ENCODE assay signal across 8 cellular contexts in genomic region chr17:17494499-17495447, GRCh38. TPM values are rescaled to one million over a fixed set of nuclear protein-coding genes. Genes with fewer than 3 reads are reported as not detected.
DNase-seq lines count a peak whose midpoint lies in the region; ATAC-seq and TF ChIP-seq lines count a peak whose summit lies in the region.

No MANE protein-coding gene starts in this region.

- H3K36me3 Mint-ChIP-seq in activated CD4-positive, alpha-beta T cell treated with anti-CD3 and anti-CD28 coated beads for 36 hours (ENCODE audit: low read depth), result peaks cover 7% of the 10 kb centered on the region
- peaks cover 28% of the 10 kb centered on the region for H3K36me3 Mint-ChIP-seq in activated T-helper 17 cell treated with anti-CD3 and anti-CD28 coated beads, Interleukin-2, amount 50 U/mL, for 72 hours (ENCODE audit: low read depth)

- H3K27me3 Mint-ChIP-seq in activated CD4-positive, alpha-beta T cell treated with anti-CD3 and anti-CD28 coated beads for 36 hours, result peaks cover 5% of the 10 kb centered on the region
- H3K27me3 Mint-ChIP-seq in activated T-helper 17 cell treated with anti-CD3 and anti-CD28 coated beads, Interleukin-2, amount 50 U/mL, for 72 hours, result peaks cover 4% of the 10 kb centered on the region

- H3K9me3 Mint-ChIP-seq in activated CD4-positive, alpha-beta T cell treated with anti-CD3 and anti-CD28 coated beads for 36 hours (ENCODE audit: low read depth), result no peaks in the 10 kb centered on the region
- H3K9me3 Mint-ChIP-seq in activated T-helper 17 cell treated with anti-CD3 and anti-CD28 coated beads, Interleukin-2, amount 50 U/mL, for 72 hours, result no peaks in the 10 kb centered on the region

- peak overlapping the region; percentile 49 for H3K27ac ChIP-seq in parathyroid adenoma

- peak overlapping the region; percentile 5 for H3K4me3 ChIP-seq in parathyroid adenoma (ENCODE audit: low read depth, low read length)

- no peak for ATAC-seq in activated CD4-positive, alpha-beta T cell treated with anti-CD3 and anti-CD28 coated beads for 36 hours
- no peak for ATAC-seq in activated T-helper 17 cell treated with anti-CD3 and anti-CD28 coated beads, Interleukin-2, amount 50 U/mL, for 72 hours (replicated peaks)
- ATAC-seq in Right ventricle myocardium inferior, result peak; percentile 3
- ATAC-seq in HG03139 (IDR thresholded peaks at IDR 0.05; ENCODE audit: unreplicated experiment), result no peak
- ATAC-seq in GM19397 (IDR thresholded peaks at IDR 0.05; ENCODE audit: unreplicated experiment), result no peak

- peak overlapping the region; percentile 99 for H2AFZ ChIP-seq in parathyroid adenoma

- no peaks in the 10 kb centered on the region for H3K36me3 ChIP-seq in parathyroid adenoma (ENCODE audit: control insufficient read depth, insufficient read depth, low read length)

- POLR2A ChIA-PET in activated CD4-positive, alpha-beta T cell treated with anti-CD3 and anti-CD28 coated beads for 36 hours (lab: Charles Lee), result interaction anchor here (0.6 kb wide), 1 partner anchor 27 kb away, joined by 3 read pairs; no protein-coding TSS in a partner anchor

- no peak overlapping the region for H3K27ac Mint-ChIP-seq in activated CD4-positive, alpha-beta T cell treated with anti-CD3 and anti-CD28 coated beads for 36 hours
- no peak overlapping the region for H3K27ac Mint-ChIP-seq in activated T-helper 17 cell treated with anti-CD3 and anti-CD28 coated beads, Interleukin-2, amount 50 U/mL, for 72 hours

- no peak overlapping the region for H3K9ac ChIP-seq in parathyroid adenoma

- no peak for TF ChIP-seq CTCF in parathyroid adenoma (IDR thresholded peaks at IDR 0.05)

- no peaks in the 10 kb centered on the region for H3K27me3 ChIP-seq in parathyroid adenoma (ENCODE audit: control insufficient read depth, insufficient read depth, low read length)

- peak overlapping the region; percentile 95 for H3K4me2 ChIP-seq in parathyroid adenoma (ENCODE audit: low read length)

- H3K4me1 ChIP-seq in parathyroid adenoma, result peaks cover 9% of the 10 kb centered on the region

- peak; percentile 54 for DNase-seq in activated CD4-positive, alpha-beta T cell treated with anti-CD3 and anti-CD28 coated beads for 36 hours
- no peak for DNase-seq in activated CD4-positive, alpha-beta T cell treated with anti-CD3 and anti-CD28 coated beads for 1 hour
- DNase-seq in Right ventricle myocardium inferior (ENCODE audit: missing footprints) (peak; percentile 79), NCI-H774 (lab: John Stamatoyannopoulos, UW) (no peak)

- H3K4me3 Mint-ChIP-seq in activated CD4-positive, alpha-beta T cell treated with anti-CD3 and anti-CD28 coated beads for 36 hours, result peak overlapping the region; percentile 56
- peak overlapping the region; percentile 82 for H3K4me3 Mint-ChIP-seq in activated T-helper 17 cell treated with anti-CD3 and anti-CD28 coated beads, Interleukin-2, amount 50 U/mL, for 72 hours

- intact Hi-C loops in activated CD4-positive, alpha-beta T cell treated with anti-CD3 and anti-CD28 coated beads for 36 hours (cut with DNase I, micrococcal nuclease), result no loop called here
- intact Hi-C loops in Right ventricle myocardium inferior (cut with DNase I), result loop anchor here (5.0 kb wide), 2 partner anchors 58 to 148 kb away; no protein-coding TSS in a partner anchor

- peaks cover 11% of the 10 kb centered on the region for H3K4me1 Mint-ChIP-seq in activated CD4-positive, alpha-beta T cell treated with anti-CD3 and anti-CD28 coated beads for 36 hours
- H3K4me1 Mint-ChIP-seq in activated T-helper 17 cell treated with anti-CD3 and anti-CD28 coated beads, Interleukin-2, amount 50 U/mL, for 72 hours, result peaks cover 3% of the 10 kb centered on the region

- CTCF ChIA-PET in activated CD4-positive, alpha-beta T cell treated with anti-CD3 and anti-CD28 coated beads for 36 hours (lab: Charles Lee), result interaction anchor here (0.7 to 3.1 kb wide), 4 partner anchors 103 to 833 kb away, joined by 3 to 39 read pairs (median 4); no protein-coding TSS in a partner anchor

- no peaks in the 10 kb centered on the region for H3K9me3 ChIP-seq in parathyroid adenoma (ENCODE audit: control insufficient read depth, low read length)

- H3K79me2 ChIP-seq in parathyroid adenoma, result no peaks in the 10 kb centered on the region

RNA-seq across cellular contexts. Expression of gene RASD1, which starts 1.4 kb away (rescaled TPM):
- under 1 TPM; 0.18 to 0.21 TPM for total RNA-seq in activated CD4-positive, alpha-beta T cell treated with anti-CD3 and anti-CD28 coated beads for 36 hours
- 1 to 10 TPM; 1.3 TPM for total RNA-seq in activated T-helper 17 cell treated with anti-CD3 and anti-CD28 coated beads, Interleukin-2, amount 50 U/mL, for 72 hours
- 45.3 TPM for total RNA-seq in Right ventricle myocardium inferior

RNA-seq across cellular contexts. Expression of gene MED9, which starts 18.0 kb away (rescaled TPM):
- 10 to 100 TPM; 12.2 to 14.3 TPM for total RNA-seq in activated CD4-positive, alpha-beta T cell treated with anti-CD3 and anti-CD28 coated beads for 36 hours
- 10 to 100 TPM; 12.3 to 14.9 TPM for total RNA-seq in activated T-helper 17 cell treated with anti-CD3 and anti-CD28 coated beads, Interleukin-2, amount 50 U/mL, for 72 hours
- total RNA-seq in Right ventricle myocardium inferior, result 40.4 TPM

Comparison
In these comparisons a context has a peak if more than half of its experiments do, and no peak if none do; other contexts are left out.
1. DNase-seq: peak in activated CD4-positive, alpha-beta T cell treated with anti-CD3 and anti-CD28 coated beads for 36 hours (single experiment) and Right ventricle myocardium inferior (single experiment); none in activated CD4-positive, alpha-beta T cell treated with anti-CD3 and anti-CD28 coated beads for 1 hour (single experiment) and NCI-H774 (single experiment).
2. RNA of gene RASD1, which starts 1.4 kb away (total RNA-seq): 45.3 TPM in Right ventricle myocardium inferior (single experiment); 1.3 TPM in activated T-helper 17 cell treated with anti-CD3 and anti-CD28 coated beads, Interleukin-2, amount 50 U/mL, for 72 hours and 0.18 to 0.21 TPM in activated CD4-positive, alpha-beta T cell treated with anti-CD3 and anti-CD28 coated beads for 36 hours; every median in the first group is over 10 times any median in the second.